Comparison of ENCODE assay signal across 23 cellular contexts in the genomic region with DNA sequence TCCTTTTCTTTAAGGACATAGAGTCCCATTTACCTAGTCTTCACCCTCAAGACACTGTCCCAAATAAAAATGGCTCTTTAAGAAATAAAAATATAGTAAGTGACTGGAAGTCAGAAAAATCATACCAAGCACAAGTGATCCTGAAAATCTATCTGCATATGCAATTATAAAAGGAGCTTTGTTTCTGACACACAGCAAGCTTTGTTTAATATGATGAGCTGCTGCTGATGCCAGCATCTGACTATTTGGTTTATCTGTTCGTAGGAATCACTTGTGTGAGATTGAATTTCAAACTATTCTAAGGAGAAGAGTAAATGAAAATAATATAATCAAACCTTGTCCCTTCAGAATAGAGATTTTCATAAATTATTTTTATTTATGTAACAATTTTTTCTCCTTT.
"Had no signal": no experiment of that assay in that cellular context is flagged by ENCODE, and none has a peak within 500 bp of the region (broad histone marks: within the 10 kb centered on the region; RNA-seq: fewer than 3 reads in every experiment).

No MANE protein-coding gene starts in this region.

- H3K36me3 ChIP-seq: colonic mucosa, heart right ventricle, pancreas, prostate gland, right lobe of liver, tibial artery, upper lobe of left lung, uterus had no signal

- H3K9me3 ChIP-seq: colonic mucosa, heart right ventricle, pancreas, prostate gland, right lobe of liver, tibial artery, upper lobe of left lung, uterus had no signal

- H3K27me3 Mint-ChIP-seq: natural killer cell treated with Interleukin-12 subunit alpha and Interleukin-12 subunit beta and Interleukin-15 and Interleukin-18, amount 100 ng/mL, for 72 hours had no signal

- H3K4me1 ChIP-seq: colonic mucosa, foreskin keratinocyte, heart right ventricle, pancreas, prostate gland, right lobe of liver, upper lobe of left lung, uterus had no signal

- FAIRE-seq: endothelial cell of umbilical vein, pancreas had no signal

- ATAC-seq: foreskin keratinocyte; heart right ventricle; left lobe of liver; natural killer cell treated with Interleukin-12 subunit alpha and Interleukin-12 subunit beta and Interleukin-15 and Interleukin-18, amount 100 ng/mL, for 72 hours; pancreas; right lobe of liver; stimulated activated effector memory CD8-positive, alpha-beta T cell treated with anti-CD3 and anti-CD28 coated beads, Interleukin-12 subunit alpha, Interleukin-12 subunit beta, amount 100 ng/mL, for 72 hours; stimulated activated naive CD8-positive, alpha-beta T cell treated with anti-CD3 and anti-CD28 coated beads, Interleukin-15, Interleukin-2, amounts not matched to agents 100 U/mL and 50 U/mL, for 24 hours had no signal

- H3K4me3 Mint-ChIP-seq: endodermal cell; natural killer cell treated with Interleukin-12 subunit alpha and Interleukin-12 subunit beta and Interleukin-15 and Interleukin-18, amount 100 ng/mL, for 72 hours; stimulated activated effector memory CD8-positive, alpha-beta T cell treated with anti-CD3 and anti-CD28 coated beads, Interleukin-12 subunit alpha, Interleukin-12 subunit beta, amount 100 ng/mL, for 72 hours had no signal

- H3K9me3 Mint-ChIP-seq: endodermal cell had no signal

- H3K4me1 Mint-ChIP-seq: stimulated activated effector memory CD8-positive, alpha-beta T cell treated with anti-CD3 and anti-CD28 coated beads, Interleukin-12 subunit alpha, Interleukin-12 subunit beta, amount 100 ng/mL, for 72 hours had no signal

- H3K4me3 ChIP-seq: colonic mucosa, heart right ventricle, pancreas, prostate gland, right lobe of liver, tibial artery, upper lobe of left lung, uterus had no signal

- H3K27ac ChIP-seq: colonic mucosa, foreskin keratinocyte, heart right ventricle, pancreas, prostate gland, right lobe of liver, tibial artery, upper lobe of left lung, uterus had no signal

- DNase-seq: colonic mucosa; dermis blood vessel endothelial cell; endodermal cell; erythroblast; foreskin keratinocyte; heart right ventricle; islet precursor cell; mammary epithelial cell; occipital lobe; pancreas; retina; right lobe of liver; stimulated activated CD4-positive, alpha-beta T cell treated with anti-CD3 and anti-CD28 coated beads, Interleukin-4, amount 100 ng/mL, for 1 hour; stimulated activated CD8-positive, alpha-beta memory T cell treated with anti-CD3 and anti-CD28 coated beads, Interleukin-4, amount 100 ng/mL, for 48 hours; stimulated activated naive CD8-positive, alpha-beta T cell treated with anti-CD3 and anti-CD28 coated beads, Interleukin-15, Interleukin-2, amounts not matched to agents 100 U/mL and 50 U/mL, for 24 hours; tibial artery; upper lobe of left lung; uterus had no signal

- H3K36me3 Mint-ChIP-seq: natural killer cell treated with Interleukin-12 subunit alpha and Interleukin-12 subunit beta and Interleukin-15 and Interleukin-18, amount 100 ng/mL, for 72 hours; stimulated activated effector memory CD8-positive, alpha-beta T cell treated with anti-CD3 and anti-CD28 coated beads, Interleukin-12 subunit alpha, Interleukin-12 subunit beta, amount 100 ng/mL, for 72 hours had no signal

- H3K27ac Mint-ChIP-seq: endodermal cell; natural killer cell treated with Interleukin-12 subunit alpha and Interleukin-12 subunit beta and Interleukin-15 and Interleukin-18, amount 100 ng/mL, for 72 hours; stimulated activated effector memory CD8-positive, alpha-beta T cell treated with anti-CD3 and anti-CD28 coated beads, Interleukin-12 subunit alpha, Interleukin-12 subunit beta, amount 100 ng/mL, for 72 hours had no signal

- H3K27me3 ChIP-seq: colonic mucosa, foreskin keratinocyte, heart right ventricle, pancreas, right lobe of liver, tibial artery, upper lobe of left lung, uterus had no signal
